In genomic region chr21:15793547-15794235, GRCh38 we compare ENCODE assay signal across 21 cellular contexts.
DNase-seq lines count a peak whose midpoint lies in the region; ATAC-seq and TF ChIP-seq lines count a peak whose summit lies in the region.
"Had no signal": no experiment of that assay in that cellular context is flagged by ENCODE, and none has a peak within 500 bp of the region (broad histone marks: within the 10 kb centered on the region; RNA-seq: fewer than 3 reads in every experiment).

No MANE protein-coding gene starts in this region.

- H3K4ac ChIP-seq in H9 (ENCODE audit: low read depth, low read length), result no peak overlapping the region

- H3T11ph ChIP-seq in H9 (ENCODE audit: low read length), result no peak overlapping the region

- no peak overlapping the region for H4K8ac ChIP-seq in H9 (replicated peaks; ENCODE audit: insufficient read length, low read depth, low read length)

- H3K79me2 ChIP-seq in H9 (ENCODE audit: insufficient read depth, low read length) (no peaks in the 10 kb centered on the region; the same call in 1 of the 2 replicates), osteoblast (ENCODE audit: insufficient read depth, low read length) (no peaks in the 10 kb centered on the region)

- no peak for ATAC-seq in CD4-positive, alpha-beta T cell (ENCODE audit: poor library complexity)
- ATAC-seq in SK-N-SH treated with all-trans-retinoic acid at 6 μM for 48 hours, result no peak
- ATAC-seq: PC-3 had no signal

- H2BK5ac ChIP-seq in H9 (ENCODE audit: insufficient read length, low read length), result no peak overlapping the region

- no peak for TF ChIP-seq CTCF in CD4-positive, alpha-beta T cell (IDR thresholded peaks at IDR 0.05)
- TF ChIP-seq CTCF in H9 (conservative IDR thresholded peaks at IDR 0.05) (no peak), osteoblast (IDR thresholded peaks at IDR 0.05; ENCODE audit: extremely low read depth, low read depth, low read length) (no peak)

- WGBS in H9 (ENCODE audit: extremely low coverage, insufficient read length, low lambda C conversion rate), result no CpG with 5 or more reads among the region's 1 CpG

- no peak overlapping the region for H2AK5ac ChIP-seq in H9 (ENCODE audit: insufficient read length, low read length)

- no peak overlapping the region for H3K4me3 ChIP-seq in osteoblast (ENCODE audit: insufficient read depth, low read length)

- no peak overlapping the region for H3K4me2 ChIP-seq in H9 (ENCODE audit: insufficient read depth, insufficient read length, low read length)
- H3K4me2 ChIP-seq in osteoblast (ENCODE audit: insufficient read depth, low read length), result no peak overlapping the region
- H3K4me2 ChIP-seq: SK-N-SH had no signal

- no peaks in the 10 kb centered on the region for H3K79me1 ChIP-seq in H9 (ENCODE audit: insufficient read depth, low read depth, low read length, poor library complexity, severe bottlenecking)

- H2BK15ac ChIP-seq in H9 (ENCODE audit: low read depth, low read length), result no peak overlapping the region

- H3K9me3 Mint-ChIP-seq in CD4-positive, alpha-beta T cell, result no peaks in the 10 kb centered on the region
- H3K9me3 Mint-ChIP-seq in H9, result no peaks in the 10 kb centered on the region

- no peak overlapping the region for H3K14ac ChIP-seq in H9 (ENCODE audit: insufficient read depth, low read length)

- peaks cover 60% of the 10 kb centered on the region for H3K36me3 Mint-ChIP-seq in CD4-positive, alpha-beta T cell (ENCODE audit: low read depth)
- H3K36me3 Mint-ChIP-seq in H9 (ENCODE audit: insufficient read depth in 1 of 3, low read depth in 3 of 3), result no peaks in the 10 kb centered on the region; a peak in 1 of 7 replicates

- no peaks in the 10 kb centered on the region for H3K27me3 ChIP-seq in CD4-positive, alpha-beta T cell (ENCODE audit: control insufficient read depth, insufficient read depth, low read length)
- H3K27me3 ChIP-seq in H9 (ENCODE audit: insufficient read depth, low read length), result no peaks in the 10 kb centered on the region
- no peaks in the 10 kb centered on the region for H3K27me3 ChIP-seq in osteoblast (ENCODE audit: insufficient read depth, low read length)

- H2BK20ac ChIP-seq in H9 (ENCODE audit: low read depth, low read length, poor library complexity, severe bottlenecking), result no peak overlapping the region

- no peak overlapping the region for H3K18ac ChIP-seq in H9 (ENCODE audit: insufficient read length, low read depth, low read length)

- no peaks in the 10 kb centered on the region for H3K27me3 Mint-ChIP-seq in CD4-positive, alpha-beta T cell
- H3K27me3 Mint-ChIP-seq in H9 (ENCODE audit: low read depth), result no peaks in the 10 kb centered on the region

- intact Hi-C loops in CD4-positive, alpha-beta T cell (cut with DNase I, micrococcal nuclease), result no loop called here

- no peaks in the 10 kb centered on the region for H3K4me1 ChIP-seq in H9 (ENCODE audit: insufficient read depth, low read length)
- H3K4me1 ChIP-seq in osteoblast (ENCODE audit: insufficient read depth, low read length), result peaks cover 7% of the 10 kb centered on the region

- H4K5ac ChIP-seq in H9 (ENCODE audit: insufficient read length, low read depth, low read length), result no peak overlapping the region

- H2BK120ac ChIP-seq in H9 (ENCODE audit: low read depth, low read length, poor library complexity, severe bottlenecking), result no peak overlapping the region

- no peak overlapping the region for H3K56ac ChIP-seq in H9 (ENCODE audit: insufficient read length, low read depth, low read length)

- H2BK12ac ChIP-seq in H9 (ENCODE audit: insufficient read length, low read depth, low read length), result no peak overlapping the region

- H4K91ac ChIP-seq in H9 (ENCODE audit: insufficient read length, low read depth, low read length), result no peak overlapping the region

- H3K9ac ChIP-seq in H9 (ENCODE audit: extremely low read depth, insufficient read length, low read length), result no peak overlapping the region
- H3K9ac ChIP-seq: SK-N-SH had no signal

- H4K20me1 ChIP-seq in H9 (ENCODE audit: control insufficient read depth, insufficient read depth, insufficient read length) (no peaks in the 10 kb centered on the region), osteoblast (ENCODE audit: insufficient read depth, low read length) (no peaks in the 10 kb centered on the region)

- H3K27ac ChIP-seq in CD4-positive, alpha-beta T cell (ENCODE audit: low read depth, low read length), result no peak overlapping the region
- no peak overlapping the region for H3K27ac ChIP-seq in H9 (ENCODE audit: insufficient read length, low read depth, low read length)
- no peak overlapping the region for H3K27ac ChIP-seq in osteoblast (ENCODE audit: low read depth, low read length)
- H3K27ac ChIP-seq: C4-2B had no signal

- H2AFZ ChIP-seq in H9 (ENCODE audit: low read length), result no peak overlapping the region
- H2AFZ ChIP-seq in osteoblast (ENCODE audit: low read length), result no peak overlapping the region

- CTCF ChIA-PET in CD4-positive, alpha-beta T cell (lab: Charles Lee), result interaction anchor here (1.0 to 1.3 kb wide), 3 partner anchors 9 to 18 kb away, joined by 3 to 5 read pairs (median 3); no protein-coding TSS in a partner anchor

- H3K36me3 ChIP-seq in osteoblast (ENCODE audit: insufficient read depth, low read length), result no peaks in the 10 kb centered on the region

- H3K4me1 Mint-ChIP-seq in CD4-positive, alpha-beta T cell (ENCODE audit: low read depth), result peaks cover 78% of the 10 kb centered on the region
- H3K4me1 Mint-ChIP-seq in H9, result peaks cover 3 to 4% of the 10 kb centered on the region in 2 experiments; a peak in 2 of 4 replicates

- no peaks in the 10 kb centered on the region for H3K23me2 ChIP-seq in H9 (ENCODE audit: insufficient read length, low read depth, low read length, poor library complexity, severe bottlenecking)

- H3K9me3 ChIP-seq in CD4-positive, alpha-beta T cell (ENCODE audit: control insufficient read depth, low read length), result no peaks in the 10 kb centered on the region
- H3K9me3 ChIP-seq in H9 (ENCODE audit: control insufficient read depth, low read depth, low read length), result no peaks in the 10 kb centered on the region
- no peaks in the 10 kb centered on the region for H3K9me3 ChIP-seq in osteoblast (ENCODE audit: low read depth, low read length)
- H3K9me3 ChIP-seq: SK-N-SH had no signal

- H3K27ac Mint-ChIP-seq in CD4-positive, alpha-beta T cell, result peak overlapping the region; percentile 32
- H3K27ac Mint-ChIP-seq in H9, result peak overlapping the region in 2 of 3 experiments; percentile 7 to 56; a peak in 2 of 7 replicates

- POLR2A ChIA-PET in CD4-positive, alpha-beta T cell (lab: Charles Lee), result no interaction called here

- no peak overlapping the region for H3K23ac ChIP-seq in H9 (ENCODE audit: insufficient read length, low read depth, low read length)

- no peak overlapping the region for H3K4me3 Mint-ChIP-seq in CD4-positive, alpha-beta T cell
- no peak overlapping the region for H3K4me3 Mint-ChIP-seq in H9

- no peak for DNase-seq in CD4-positive, alpha-beta T cell
- DNase-seq in H9 (no peak), dedifferentiated amniotic fluid mesenchymal stem cell (ENCODE audit: extremely low spot score) (peak; percentile 27), fibroblast of the conjunctiva (ENCODE audit: low read depth) (peak; percentile 29), DMS153 treated with DMSO at 0.1 percent for 48 hours (lab: John Stamatoyannopoulos, UW; ENCODE audit: unreplicated experiment) (no peak), osteoblast (ENCODE audit: insufficient read length, low spot score, missing footprints) (no peak)
- DNase-seq: ACHN, AML-193, GDM1, KG1, MV-4-11, NCI-H1417 treated with DMSO at 0.1 percent for 48 hours, NCI-H1930, NCI-H345, NCI-H526, PC-3, RPMI8226, SHP77 treated with DMSO at 0.1 percent for 48 hours, SK-N-SH had no signal

TF ChIP-seq in SK-N-SH treated with all-trans-retinoic acid at 6 μM for 48 hours, 23 proteins besides CTCF, POLR2A, EP300 and RAD21:
- no peak for TF ChIP-seq ZC3H10 (CRISPR knock-in tag; IDR thresholded peaks at IDR 0.05)
- TF ChIP-seq ZFP3 (CRISPR knock-in tag; IDR thresholded peaks at IDR 0.05), result no peak
- no peak for TF ChIP-seq BACH2 (CRISPR knock-in tag; IDR thresholded peaks at IDR 0.05; ENCODE audit: borderline replicate concordance)
- TF ChIP-seq CREB5 (CRISPR knock-in tag; IDR thresholded peaks at IDR 0.05; ENCODE audit: low read depth), result no peak
- no peak for TF ChIP-seq TCF4 (CRISPR knock-in tag; IDR thresholded peaks at IDR 0.05; ENCODE audit: borderline replicate concordance)
- no peak for TF ChIP-seq CSRNP3 (CRISPR knock-in tag; IDR thresholded peaks at IDR 0.05)
- TF ChIP-seq ZNF8 (CRISPR knock-in tag; IDR thresholded peaks at IDR 0.05), result no peak

Comparison
In these comparisons a context has a peak if more than half of its experiments do, and no peak if none do; other contexts are left out.
1. DNase-seq: peak in dedifferentiated amniotic fluid mesenchymal stem cell (single experiment) and fibroblast of the conjunctiva (single experiment); none in CD4-positive, alpha-beta T cell (0 of 10), H9 (single experiment), DMS153 treated with DMSO at 0.1 percent for 48 hours (single experiment) and osteoblast (single experiment).